ENCODE assay signal across 9 cellular contexts in the genomic region with DNA sequence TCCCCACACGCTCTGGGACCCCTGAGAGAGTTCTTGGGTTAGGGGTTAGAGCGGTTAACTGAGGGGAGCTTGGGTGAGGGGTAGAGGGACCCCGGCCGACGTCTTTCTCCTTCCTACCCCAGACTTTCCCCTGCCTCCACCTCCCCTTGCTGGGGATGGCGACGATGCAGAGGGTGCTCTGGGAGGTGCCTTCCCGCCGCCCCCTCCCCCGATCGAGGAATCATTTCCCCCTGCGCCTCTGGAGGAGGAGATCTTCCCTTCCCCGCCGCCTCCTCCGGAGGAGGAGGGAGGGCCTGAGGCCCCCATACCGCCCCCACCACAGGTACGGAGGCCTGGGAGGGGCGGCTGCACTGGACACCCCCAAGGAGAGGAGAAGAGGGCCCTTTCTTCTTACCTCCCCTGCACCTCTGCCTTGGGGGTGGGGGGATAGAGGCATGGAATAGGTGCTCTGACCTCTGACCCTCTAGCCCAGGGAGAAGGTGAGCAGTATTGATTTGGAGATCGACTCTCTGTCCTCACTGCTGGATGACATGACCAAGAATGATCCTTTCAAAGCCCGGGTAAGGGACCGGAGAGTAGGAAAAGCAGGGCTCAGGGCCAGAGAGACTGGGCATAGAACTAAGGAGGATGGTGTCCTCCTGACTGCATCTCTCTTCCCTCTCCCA. TPM values are rescaled to one million over a fixed set of nuclear protein-coding genes. Genes with fewer than 3 reads are reported as not detected.
DNase-seq lines count a peak whose midpoint lies in the region; ATAC-seq, FAIRE-seq and TF ChIP-seq lines count a peak whose summit lies in the region.
"Had no signal": no experiment of that assay in that cellular context is flagged by ENCODE, and none has a peak within 500 bp of the region (broad histone marks: within the 10 kb centered on the region; RNA-seq: fewer than 3 reads in every experiment).

No MANE protein-coding gene starts in this region.

- H3K9me3 ChIP-seq in heart left ventricle (no peaks in the 10 kb centered on the region), mesodermal cell (ENCODE audit: control insufficient read depth, low read length) (no peaks in the 10 kb centered on the region), uterus (no peaks in the 10 kb centered on the region), T-helper 17 cell (ENCODE audit: control insufficient read depth, low read length, poor library complexity, severe bottlenecking) (no peaks in the 10 kb centered on the region)

- ATAC-seq in heart left ventricle, result no peak
- no peak for ATAC-seq in T-helper 17 cell
- no peak for ATAC-seq in activated CD4-positive, CD25-positive, alpha-beta regulatory T cell treated with anti-CD3 and anti-CD28 coated beads, Interleukin-2, amount 50 U/mL, for 24 hours

- H3K4me3 ChIP-seq in heart left ventricle (peak overlapping the region; percentile 62 to 96 (median 86)), bronchial epithelial cell (ENCODE audit: low read depth, low read length) (peak overlapping the region; percentile 83), mesodermal cell (ENCODE audit: extremely low read depth, insufficient read depth, low read length, poor library complexity, severe bottlenecking) (peak overlapping the region; percentile 97), uterus (peak overlapping the region; percentile 75 to 99)

- H3K36me3 Mint-ChIP-seq in T-helper 17 cell (ENCODE audit: low read depth), result no peaks in the 10 kb centered on the region

- no peaks in the 10 kb centered on the region for H3K27me3 Mint-ChIP-seq in T-helper 17 cell

- TF ChIP-seq POLR2A in heart left ventricle (IDR thresholded peaks at IDR 0.05) (no peak), uterus (IDR thresholded peaks at IDR 0.05) (no peak)

- intact Hi-C loops in heart left ventricle (cut with DNase I) (loop anchor here in 6 of 10 donors (5.0 to 10.0 kb wide), 6 partner anchors 35 to 523 kb away; a partner anchor contains a TSS), cardiac septum (cut with DNase I) (loop anchor here (5.0 to 10.0 kb wide), 3 partner anchors 95 to 523 kb away; a partner anchor contains a TSS), uterus (cut with DNase I; ENCODE audit: low total_unique reads) (no loop called here)

- DNase-seq in heart left ventricle (no peak), cardiac septum (ENCODE audit: low spot score) (no peak), bronchial epithelial cell (ENCODE audit: low read depth) (no peak), uterus (peak in 1 of 2 donors; percentile 28), kidney tubule cell (ENCODE audit: low spot score) (no peak), T-helper 17 cell (no peak)
- DNase-seq: GF-D8 had no signal

- no peak for TF ChIP-seq CTCF in heart left ventricle (IDR thresholded peaks at IDR 0.05)
- no peak for TF ChIP-seq CTCF in bronchial epithelial cell (IDR thresholded peaks at IDR 0.05; ENCODE audit: insufficient read depth, low read length, severe bottlenecking)
- no peak for TF ChIP-seq CTCF in uterus (IDR thresholded peaks at IDR 0.05)

- no peaks in the 10 kb centered on the region for H3K27me3 ChIP-seq in heart left ventricle
- H3K27me3 ChIP-seq in bronchial epithelial cell (ENCODE audit: control insufficient read depth, insufficient read depth, low read length), result no peaks in the 10 kb centered on the region
- H3K27me3 ChIP-seq in uterus, result no peaks in the 10 kb centered on the region

- no peak overlapping the region for H3K27ac Mint-ChIP-seq in T-helper 17 cell

- FAIRE-seq in bronchial epithelial cell (lab: Jason Lieb, UNC), result no peak

- peaks cover 0 to 28% (median 6%) of the 10 kb centered on the region in 9 donors for H3K36me3 ChIP-seq in heart left ventricle
- peaks cover 17% of the 10 kb centered on the region for H3K36me3 ChIP-seq in bronchial epithelial cell (ENCODE audit: control insufficient read depth, insufficient read depth, low read length)
- H3K36me3 ChIP-seq in mesodermal cell (ENCODE audit: control insufficient read depth, insufficient read depth, low read length), result peaks cover 55% of the 10 kb centered on the region
- no peaks in the 10 kb centered on the region for H3K36me3 ChIP-seq in uterus

- 13 to 24% (median 16%) methylated on average over 11 to 21 of the region's 21 CpGs for WGBS in heart left ventricle, 4 donors
- 27 to 40% methylated on average over 1 to 3 of the region's 21 CpGs for WGBS in mesodermal cell (ENCODE audit: insufficient coverage in 2 of 2), 2 experiments

- H3K4me1 ChIP-seq in heart left ventricle (peaks cover 7 to 80% (median 60%) of the 10 kb centered on the region in 12 donors), mesodermal cell (ENCODE audit: control insufficient read depth, insufficient read depth, low read length, poor library complexity, severe bottlenecking) (peaks cover 50% of the 10 kb centered on the region), uterus (peaks cover 4 to 19% of the 10 kb centered on the region in 2 donors)

- peaks cover 21% of the 10 kb centered on the region for H3K4me1 Mint-ChIP-seq in T-helper 17 cell

- H3K27ac ChIP-seq in heart left ventricle, result peak overlapping the region; percentile 97 to 100 (median 99)
- H3K27ac ChIP-seq in mesodermal cell (ENCODE audit: low read depth, low read length, severe bottlenecking), result peak overlapping the region; percentile 99
- peak overlapping the region; percentile 98 to 99 for H3K27ac ChIP-seq in uterus

- H3K4me3 Mint-ChIP-seq in T-helper 17 cell, result no peak overlapping the region

RNA-seq across cellular contexts. Expression of a gene that starts 1.1 kb away (rescaled TPM):
- total RNA-seq in heart left ventricle (100 to 1,000 TPM in 4 of 9 donors, 10 to 100 TPM in 5; 59.6 to 217 (median 79.4) TPM), cardiac septum (126 TPM), bronchial epithelial cell (9.2 and 10.6 TPM in 2 replicates), uterus (100 to 1,000 TPM in 2 of 4 donors, 10 to 100 TPM in 2; 46.0 to 494 (median 95.9) TPM), T-helper 17 cell (100 to 1,000 TPM; 151 to 165 TPM)
- polyA plus RNA-seq in heart left ventricle, result 100 to 1,000 TPM in 1 of 2 donors, 10 to 100 TPM in 1; 55.9 to 156 TPM
- polyA plus RNA-seq in mesodermal cell (2013, experiment 1 of 2), result 271 TPM
- polyA plus RNA-seq in mesodermal cell (2013, experiment 2 of 2), result 222 TPM

RNA-seq across cellular contexts. Expression of a gene that starts 19.7 kb away (rescaled TPM):
- total RNA-seq in heart left ventricle, result under 1 TPM; 0.15 to 0.79 (median 0.42) TPM
- under 1 TPM; 0.19 to 0.25 TPM for polyA plus RNA-seq in heart left ventricle
- 0.19 TPM for total RNA-seq in cardiac septum
- 0.26 and 0.53 TPM in 2 replicates for total RNA-seq in bronchial epithelial cell
- 7.7 TPM for polyA plus RNA-seq in mesodermal cell (2013, experiment 1 of 2)
- polyA plus RNA-seq in mesodermal cell (2013, experiment 2 of 2), result 6.6 TPM
- total RNA-seq in uterus, result 10 to 100 TPM in 1 of 4 donors, 1 to 10 TPM in 3; 1.2 to 10.6 (median 6.5) TPM
- under 1 TPM; 0.23 to 0.42 TPM for total RNA-seq in T-helper 17 cell

RNA-seq across cellular contexts. Expression of a gene that starts 26.4 kb away (rescaled TPM):
- total RNA-seq in heart left ventricle (under 1 TPM in 3 of 9 donors, not detected in 6; 0.06 to 0.51 (median 0.48) TPM), cardiac septum (not detected), bronchial epithelial cell (19.0 and 51.5 TPM in 2 replicates), uterus (1 to 10 TPM in 3 of 4 donors, not detected in 1; 1.3 to 5.6 (median 1.9) TPM), T-helper 17 cell (10 to 100 TPM in 1 of 2 donors, 1 to 10 TPM in 1; 9.4 to 19.7 TPM)
- under 1 TPM in 1 of 2 donors, not detected in 1; 0.04 TPM for polyA plus RNA-seq in heart left ventricle
- 1.0 TPM for polyA plus RNA-seq in mesodermal cell (2013, experiment 1 of 2)
- polyA plus RNA-seq in mesodermal cell (2013, experiment 2 of 2), result 1.5 TPM
